ENCODE assay signal across 23 cellular contexts in the genomic region with DNA sequence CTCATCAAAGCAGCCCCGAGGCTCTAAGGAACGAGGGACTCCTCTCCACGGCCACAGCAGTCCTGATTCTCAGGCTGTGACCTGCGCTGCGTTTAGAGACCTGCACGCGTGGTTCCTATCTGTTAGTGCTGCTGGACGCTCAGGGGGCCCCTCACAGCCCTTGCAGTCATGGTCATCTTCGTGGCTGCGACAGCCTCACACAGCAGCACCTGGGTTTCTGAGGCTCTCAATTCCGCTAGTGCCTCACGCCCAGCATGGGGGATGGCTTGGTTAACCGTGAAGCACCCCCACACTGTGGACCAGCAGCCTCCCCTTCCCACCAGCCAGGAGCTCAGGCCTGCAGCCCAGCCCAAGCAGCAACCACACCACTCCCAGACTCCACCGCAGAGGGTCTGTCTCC. TPM values are rescaled to one million over a fixed set of nuclear protein-coding genes. Genes with fewer than 3 reads are reported as not detected.
A peak's percentile ranks its signal among the peaks of the same experiment; 100 is the strongest.
DNase-seq lines count a peak whose midpoint lies in the region; ATAC-seq and TF ChIP-seq lines count a peak whose summit lies in the region.
"Had no signal": no experiment of that assay in that cellular context is flagged by ENCODE, and none has a peak within 500 bp of the region (broad histone marks: within the 10 kb centered on the region; RNA-seq: fewer than 3 reads in every experiment).

No MANE protein-coding gene starts in this region.

- H3K4me1 Mint-ChIP-seq in activated naive CD8-positive, alpha-beta T cell treated with anti-CD3 and anti-CD28 coated beads, Interleukin-2, amount 10 ng/mL, durations not matched to agents 7 days and 5 days: no peaks in the 10 kb centered on the region
- no peaks in the 10 kb centered on the region for H3K4me1 Mint-ChIP-seq in activated naive CD8-positive, alpha-beta T cell treated with anti-CD3 and anti-CD28 coated beads, Interleukin-2, amount 50 U/mL, for 24 hours
- peaks cover 25% of the 10 kb centered on the region for H3K4me1 Mint-ChIP-seq in dendritic cell treated with granulocyte-macrophage colony-stimulating factor and Interleukin-4, amounts not matched to agents 40 ng/mL and 50 ng/mL, for 4 days (ENCODE audit: low read depth)
- H3K4me1 Mint-ChIP-seq in type B pancreatic cell (ENCODE audit: unreplicated experiment): no peaks in the 10 kb centered on the region
- H3K4me1 Mint-ChIP-seq in osteocyte (ENCODE audit: unreplicated experiment): no peaks in the 10 kb centered on the region

- intact Hi-C loops in dendritic cell treated with granulocyte-macrophage colony-stimulating factor and Interleukin-4, amounts not matched to agents 40 ng/mL and 50 ng/mL, for 4 days (cut with micrococcal nuclease): no loop called here
- intact Hi-C loops in mucosa of descending colon (cut with DNase I, micrococcal nuclease): no loop called here

- H3K36me3 ChIP-seq in mucosa of descending colon (ENCODE audit: low read depth): no peaks in the 10 kb centered on the region

- H3K27me3 Mint-ChIP-seq in activated naive CD8-positive, alpha-beta T cell treated with anti-CD3 and anti-CD28 coated beads, Interleukin-2, amount 10 ng/mL, durations not matched to agents 7 days and 5 days: no peaks in the 10 kb centered on the region
- no peaks in the 10 kb centered on the region for H3K27me3 Mint-ChIP-seq in activated naive CD8-positive, alpha-beta T cell treated with anti-CD3 and anti-CD28 coated beads, Interleukin-2, amount 50 U/mL, for 24 hours
- no peaks in the 10 kb centered on the region for H3K27me3 Mint-ChIP-seq in dendritic cell treated with granulocyte-macrophage colony-stimulating factor and Interleukin-4, amounts not matched to agents 40 ng/mL and 50 ng/mL, for 4 days
- H3K27me3 Mint-ChIP-seq in type B pancreatic cell: no peaks in the 10 kb centered on the region
- H3K27me3 Mint-ChIP-seq in osteocyte (ENCODE audit: unreplicated experiment): no peaks in the 10 kb centered on the region
- H3K27me3 Mint-ChIP-seq: activated CD4-positive, alpha-beta memory T cell treated with anti-CD3 and anti-CD28 coated beads for 36 hours; memory B cell had no signal

- no peaks in the 10 kb centered on the region for H3K9me3 ChIP-seq in mucosa of descending colon

- POLR2A ChIA-PET in activated naive CD8-positive, alpha-beta T cell treated with anti-CD3 and anti-CD28 coated beads, Interleukin-2, amount 10 ng/mL, durations not matched to agents 7 days and 5 days (lab: Charles Lee): interaction anchor here (4.9 kb wide), 1 partner anchor 188 kb away, joined by 63 read pairs; a partner anchor contains a TSS

- TF ChIP-seq CTCF in mucosa of descending colon (IDR thresholded peaks at IDR 0.05): no peak
- no peak for TF ChIP-seq CTCF in type B pancreatic cell (conservative IDR thresholded peaks at IDR 0.05)
- TF ChIP-seq CTCF in osteocyte (IDR thresholded peaks at IDR 0.05): no peak

- DNase-seq in activated naive CD8-positive, alpha-beta T cell treated with anti-CD3 and anti-CD28 coated beads, Interleukin-2, amount 10 ng/mL, durations not matched to agents 7 days and 5 days: peak; percentile 21
- no peak for DNase-seq in activated naive CD8-positive, alpha-beta T cell treated with anti-CD3 and anti-CD28 coated beads, Interleukin-2, amount 50 U/mL, for 24 hours
- DNase-seq in mucosa of descending colon (peak in 2 of 3 donors; percentile 15 to 44), type B pancreatic cell (ENCODE audit: extremely low spot score, unreplicated experiment) (no peak), NCI-H524 treated with DMSO at 0.1 percent for 48 hours (lab: John Stamatoyannopoulos, UW) (no peak), osteocyte (ENCODE audit: extremely low spot score, unreplicated experiment) (no peak)
- DNase-seq in stimulated activated CD4-positive, alpha-beta T cell treated with anti-CD3 and anti-CD28 coated beads, Interleukin-4, amount 100 ng/mL, for 4 hours: no peak
- DNase-seq: activated CD4-positive, alpha-beta memory T cell treated with anti-CD3 and anti-CD28 coated beads for 36 hours; activated naive CD4-positive, alpha-beta T cell; AML-193; amniotic stem cell; DMS53; GDM1; NCI-H2081 treated with DMSO at 0.1 percent for 48 hours; NCI-H446; OCI-M1; SHP77 treated with DMSO at 0.1 percent for 48 hours; T1000; trophoblast cell had no signal

- H3K27ac Mint-ChIP-seq in activated naive CD8-positive, alpha-beta T cell treated with anti-CD3 and anti-CD28 coated beads, Interleukin-2, amount 10 ng/mL, durations not matched to agents 7 days and 5 days: no peak overlapping the region
- no peak overlapping the region for H3K27ac Mint-ChIP-seq in activated naive CD8-positive, alpha-beta T cell treated with anti-CD3 and anti-CD28 coated beads, Interleukin-2, amount 50 U/mL, for 24 hours
- peak overlapping the region; percentile 2 for H3K27ac Mint-ChIP-seq in dendritic cell treated with granulocyte-macrophage colony-stimulating factor and Interleukin-4, amounts not matched to agents 40 ng/mL and 50 ng/mL, for 4 days
- peak overlapping the region; percentile 5 for H3K27ac Mint-ChIP-seq in type B pancreatic cell
- no peak overlapping the region for H3K27ac Mint-ChIP-seq in osteocyte (ENCODE audit: unreplicated experiment)
- H3K27ac Mint-ChIP-seq: activated CD4-positive, alpha-beta memory T cell treated with anti-CD3 and anti-CD28 coated beads for 36 hours; CD8-positive, alpha-beta T cell; memory B cell had no signal

- no peak overlapping the region for H3K4me3 Mint-ChIP-seq in activated naive CD8-positive, alpha-beta T cell treated with anti-CD3 and anti-CD28 coated beads, Interleukin-2, amount 10 ng/mL, durations not matched to agents 7 days and 5 days
- H3K4me3 Mint-ChIP-seq in activated naive CD8-positive, alpha-beta T cell treated with anti-CD3 and anti-CD28 coated beads, Interleukin-2, amount 50 U/mL, for 24 hours: no peak overlapping the region
- no peak overlapping the region for H3K4me3 Mint-ChIP-seq in dendritic cell treated with granulocyte-macrophage colony-stimulating factor and Interleukin-4, amounts not matched to agents 40 ng/mL and 50 ng/mL, for 4 days
- no peak overlapping the region for H3K4me3 Mint-ChIP-seq in type B pancreatic cell
- H3K4me3 Mint-ChIP-seq in osteocyte (ENCODE audit: unreplicated experiment): no peak overlapping the region
- H3K4me3 Mint-ChIP-seq: activated CD4-positive, alpha-beta memory T cell treated with anti-CD3 and anti-CD28 coated beads for 36 hours; CD8-positive, alpha-beta T cell; memory B cell had no signal

- no peaks in the 10 kb centered on the region for H3K9me3 Mint-ChIP-seq in activated naive CD8-positive, alpha-beta T cell treated with anti-CD3 and anti-CD28 coated beads, Interleukin-2, amount 10 ng/mL, durations not matched to agents 7 days and 5 days
- H3K9me3 Mint-ChIP-seq in activated naive CD8-positive, alpha-beta T cell treated with anti-CD3 and anti-CD28 coated beads, Interleukin-2, amount 50 U/mL, for 24 hours: no peaks in the 10 kb centered on the region
- no peaks in the 10 kb centered on the region for H3K9me3 Mint-ChIP-seq in dendritic cell treated with granulocyte-macrophage colony-stimulating factor and Interleukin-4, amounts not matched to agents 40 ng/mL and 50 ng/mL, for 4 days
- H3K9me3 Mint-ChIP-seq in type B pancreatic cell (no peaks in the 10 kb centered on the region), osteocyte (ENCODE audit: unreplicated experiment) (no peaks in the 10 kb centered on the region)
- H3K9me3 Mint-ChIP-seq: activated CD4-positive, alpha-beta memory T cell treated with anti-CD3 and anti-CD28 coated beads for 36 hours; CD8-positive, alpha-beta T cell had no signal

- no peaks in the 10 kb centered on the region for H3K36me3 Mint-ChIP-seq in activated naive CD8-positive, alpha-beta T cell treated with anti-CD3 and anti-CD28 coated beads, Interleukin-2, amount 10 ng/mL, durations not matched to agents 7 days and 5 days
- H3K36me3 Mint-ChIP-seq in activated naive CD8-positive, alpha-beta T cell treated with anti-CD3 and anti-CD28 coated beads, Interleukin-2, amount 50 U/mL, for 24 hours (ENCODE audit: low read depth): no peaks in the 10 kb centered on the region
- H3K36me3 Mint-ChIP-seq in dendritic cell treated with granulocyte-macrophage colony-stimulating factor and Interleukin-4, amounts not matched to agents 40 ng/mL and 50 ng/mL, for 4 days (ENCODE audit: low read depth): peaks cover 19% of the 10 kb centered on the region
- H3K36me3 Mint-ChIP-seq in type B pancreatic cell (no peaks in the 10 kb centered on the region), osteocyte (ENCODE audit: unreplicated experiment) (no peaks in the 10 kb centered on the region)
- H3K36me3 Mint-ChIP-seq: activated CD4-positive, alpha-beta memory T cell treated with anti-CD3 and anti-CD28 coated beads for 36 hours; CD8-positive, alpha-beta T cell; memory B cell had no signal

- H3K4me3 ChIP-seq in mucosa of descending colon: no peak overlapping the region

- no peaks in the 10 kb centered on the region for H3K4me1 ChIP-seq in mucosa of descending colon (ENCODE audit: low read depth)

- ATAC-seq in activated naive CD8-positive, alpha-beta T cell treated with anti-CD3 and anti-CD28 coated beads, Interleukin-2, amount 10 ng/mL, durations not matched to agents 7 days and 5 days (ENCODE audit: low read depth): no peak
- ATAC-seq in activated naive CD8-positive, alpha-beta T cell treated with anti-CD3 and anti-CD28 coated beads, Interleukin-2, amount 50 U/mL, for 24 hours: no peak
- ATAC-seq in mucosa of descending colon: no peak
- ATAC-seq: CD8-positive, alpha-beta T cell; HCT116 had no signal

RNA-seq across cellular contexts. Expression of a gene that starts 7.8 kb away (rescaled TPM):
- total RNA-seq in activated naive CD8-positive, alpha-beta T cell treated with anti-CD3 and anti-CD28 coated beads, Interleukin-2, amount 10 ng/mL, durations not matched to agents 7 days and 5 days: 10 to 100 TPM; 10.5 to 11.6 TPM
- total RNA-seq in mucosa of descending colon (10 to 100 TPM; 13.1 to 17.4 (median 13.4) TPM), type B pancreatic cell (ENCODE audit: low replicate concordance) (17.7 and 27.5 TPM in 2 replicates), osteocyte (10.9 and 12.7 TPM in 2 replicates)

RNA-seq across cellular contexts. Expression of a gene that starts 8.1 kb away (rescaled TPM):
- total RNA-seq in activated naive CD8-positive, alpha-beta T cell treated with anti-CD3 and anti-CD28 coated beads, Interleukin-2, amount 10 ng/mL, durations not matched to agents 7 days and 5 days: 100 to 1,000 TPM; 140 to 147 TPM
- total RNA-seq in mucosa of descending colon (100 to 1,000 TPM; 151 to 217 (median 193) TPM), type B pancreatic cell (ENCODE audit: low replicate concordance) (126 and 174 TPM in 2 replicates), osteocyte (144 and 147 TPM in 2 replicates)

RNA-seq across cellular contexts. Expression of a gene that starts 28.8 kb away (rescaled TPM):
- total RNA-seq in activated naive CD8-positive, alpha-beta T cell treated with anti-CD3 and anti-CD28 coated beads, Interleukin-2, amount 10 ng/mL, durations not matched to agents 7 days and 5 days: 1 to 10 TPM; 9.6 to 9.9 TPM
- total RNA-seq in mucosa of descending colon (10 to 100 TPM; 13.4 to 20.4 (median 18.4) TPM), type B pancreatic cell (ENCODE audit: low replicate concordance) (26.7 and 27.3 TPM in 2 replicates), osteocyte (23.1 and 25.6 TPM in 2 replicates)

Comparison
In these comparisons a context has a peak if more than half of its experiments do, and no peak if none do; other contexts are left out.
1. DNase-seq: peak in activated naive CD8-positive, alpha-beta T cell treated with anti-CD3 and anti-CD28 coated beads, Interleukin-2, amount 10 ng/mL, durations not matched to agents 7 days and 5 days (single experiment) and mucosa of descending colon (2 of 3); none in activated naive CD8-positive, alpha-beta T cell treated with anti-CD3 and anti-CD28 coated beads, Interleukin-2, amount 50 U/mL, for 24 hours (single experiment), type B pancreatic cell (single experiment), NCI-H524 treated with DMSO at 0.1 percent for 48 hours (single experiment), stimulated activated CD4-positive, alpha-beta T cell treated with anti-CD3 and anti-CD28 coated beads, Interleukin-4, amount 100 ng/mL, for 4 hours (0 of 2) and osteocyte (single experiment).
2. H3K27ac Mint-ChIP-seq: peak in dendritic cell treated with granulocyte-macrophage colony-stimulating factor and Interleukin-4, amounts not matched to agents 40 ng/mL and 50 ng/mL, for 4 days (single experiment) and type B pancreatic cell (single experiment); none in activated naive CD8-positive, alpha-beta T cell treated with anti-CD3 and anti-CD28 coated beads, Interleukin-2, amount 10 ng/mL, durations not matched to agents 7 days and 5 days (single experiment), activated naive CD8-positive, alpha-beta T cell treated with anti-CD3 and anti-CD28 coated beads, Interleukin-2, amount 50 U/mL, for 24 hours (single experiment) and osteocyte (single experiment).